2 cellular contexts compared by ENCODE assay signal in genomic region chr9:113387560-113388230, GRCh38.
A peak's percentile ranks its signal among the peaks of the same experiment; 100 is the strongest.
TF ChIP-seq lines count a peak whose summit lies in the region.

No MANE protein-coding gene starts in this region.

TF ChIP-seq in WTC11, 78 proteins besides CTCF, POLR2A, EP300 and RAD21 (continued from another document):
- TF ChIP-seq GABPB1 (CRISPR knock-in tag; IDR thresholded peaks at IDR 0.05), result 0 out of 2 replicates have a peak, but pooled peaks have one; percentile 15

TF ChIP-seq in GM23338, 12 proteins besides CTCF, POLR2A, EP300 and RAD21 (continued from another document):
- no peak for TF ChIP-seq ZNF462 (CRISPR knock-in tag; IDR thresholded peaks at IDR 0.05)
- TF ChIP-seq ETS1 (IDR thresholded peaks at IDR 0.05), result no peak
- TF ChIP-seq REST (IDR thresholded peaks at IDR 0.05; ENCODE audit: unreplicated experiment), result no peak
- TF ChIP-seq EZH2phosphoT487 (IDR thresholded peaks at IDR 0.05; ENCODE audit: unreplicated experiment), result no peak
- TF ChIP-seq ZNF331 (CRISPR knock-in tag; IDR thresholded peaks at IDR 0.05; ENCODE audit: low read depth), result no peak
- TF ChIP-seq ZNF114 (CRISPR knock-in tag; IDR thresholded peaks at IDR 0.05), result no peak
- no peak for TF ChIP-seq NANOG (IDR thresholded peaks at IDR 0.05; ENCODE audit: borderline replicate concordance)
- no peak for TF ChIP-seq STAT1 (IDR thresholded peaks at IDR 0.05; ENCODE audit: unreplicated experiment)
- TF ChIP-seq CREB1 (CRISPR knock-in tag; IDR thresholded peaks at IDR 0.05; ENCODE audit: low read depth), result no peak
